8 cellular contexts compared by ENCODE assay signal in genomic region chr19:32580353-32580900, GRCh38. TPM values are rescaled to one million over a fixed set of nuclear protein-coding genes. Genes with fewer than 3 reads are reported as not detected.
DNase-seq lines count a peak whose midpoint lies in the region; ATAC-seq lines count a peak whose summit lies in the region.

No MANE protein-coding gene starts in this region.

- no peaks in the 10 kb centered on the region for H3K9me3 Mint-ChIP-seq in dendritic cell treated with granulocyte-macrophage colony-stimulating factor and Interleukin-4, amounts not matched to agents 40 ng/mL and 50 ng/mL, for 4 days
- H3K9me3 Mint-ChIP-seq in natural killer cell treated with Interleukin-12 subunit alpha and Interleukin-12 subunit beta and Interleukin-15 and Interleukin-18, amount 100 ng/mL, for 72 hours, result no peaks in the 10 kb centered on the region

- peaks cover 37% of the 10 kb centered on the region for H3K36me3 Mint-ChIP-seq in dendritic cell treated with granulocyte-macrophage colony-stimulating factor and Interleukin-4, amounts not matched to agents 40 ng/mL and 50 ng/mL, for 4 days (ENCODE audit: low read depth)
- H3K36me3 Mint-ChIP-seq in natural killer cell treated with Interleukin-12 subunit alpha and Interleukin-12 subunit beta and Interleukin-15 and Interleukin-18, amount 100 ng/mL, for 72 hours, result peaks cover 9% of the 10 kb centered on the region

- peaks cover 14% of the 10 kb centered on the region; the same call in 1 of the 2 replicates for H3K36me3 ChIP-seq in Karpas-422 (ENCODE audit: insufficient read depth, low read length)

- intact Hi-C loops in dendritic cell treated with granulocyte-macrophage colony-stimulating factor and Interleukin-4, amounts not matched to agents 40 ng/mL and 50 ng/mL, for 4 days (cut with micrococcal nuclease), result loop anchor here (5.0 kb wide), 1 partner anchor 92 kb away; no protein-coding TSS in a partner anchor

- H3K27ac Mint-ChIP-seq in dendritic cell treated with granulocyte-macrophage colony-stimulating factor and Interleukin-4, amounts not matched to agents 40 ng/mL and 50 ng/mL, for 4 days, result peak overlapping the region; percentile 87
- peak overlapping the region; percentile 38 to 81 for H3K27ac Mint-ChIP-seq in natural killer cell treated with Interleukin-12 subunit alpha and Interleukin-12 subunit beta and Interleukin-15 and Interleukin-18, amount 100 ng/mL, for 72 hours

- peaks cover 30% of the 10 kb centered on the region for H3K79me2 ChIP-seq in Karpas-422 (ENCODE audit: low read length)

- peak; percentile 9 for ATAC-seq in GM21576 (IDR thresholded peaks at IDR 0.05; ENCODE audit: unreplicated experiment)
- peak; percentile 2 to 7 for ATAC-seq in natural killer cell treated with Interleukin-12 subunit alpha and Interleukin-12 subunit beta and Interleukin-15 and Interleukin-18, amount 100 ng/mL, for 72 hours

- H3K4me1 Mint-ChIP-seq in dendritic cell treated with granulocyte-macrophage colony-stimulating factor and Interleukin-4, amounts not matched to agents 40 ng/mL and 50 ng/mL, for 4 days (ENCODE audit: low read depth), result peaks cover 14% of the 10 kb centered on the region
- H3K4me1 Mint-ChIP-seq in natural killer cell treated with Interleukin-12 subunit alpha and Interleukin-12 subunit beta and Interleukin-15 and Interleukin-18, amount 100 ng/mL, for 72 hours (ENCODE audit: low read depth in 2 of 2), result peaks cover 8 to 13% of the 10 kb centered on the region in 2 donors

- H3K4me1 ChIP-seq in Karpas-422 (ENCODE audit: low read length), result peaks cover 16% of the 10 kb centered on the region

- no peaks in the 10 kb centered on the region for H3K9me2 ChIP-seq in Karpas-422 (replicated peaks; ENCODE audit: insufficient read depth, low read length)

- H3K9ac ChIP-seq in Karpas-422 (ENCODE audit: low read length), result peak overlapping the region; percentile 61

- H3K4me2 ChIP-seq in Karpas-422 (ENCODE audit: low read depth, low read length, poor library complexity, severe bottlenecking), result peak overlapping the region; percentile 93

- H3K27me3 Mint-ChIP-seq in dendritic cell treated with granulocyte-macrophage colony-stimulating factor and Interleukin-4, amounts not matched to agents 40 ng/mL and 50 ng/mL, for 4 days, result peaks cover 19% of the 10 kb centered on the region
- peaks cover 7% of the 10 kb centered on the region in 2 donors for H3K27me3 Mint-ChIP-seq in natural killer cell treated with Interleukin-12 subunit alpha and Interleukin-12 subunit beta and Interleukin-15 and Interleukin-18, amount 100 ng/mL, for 72 hours

- H4K20me1 ChIP-seq in Karpas-422 (ENCODE audit: insufficient read depth, low read depth, low read length), result no peaks in the 10 kb centered on the region

- H2AFZ ChIP-seq in Karpas-422 (ENCODE audit: low read length), result peak overlapping the region; percentile 89; the same call in 1 of the 2 replicates

- no peaks in the 10 kb centered on the region for H3K27me3 ChIP-seq in Karpas-422 (ENCODE audit: low read length)

- peak overlapping the region; percentile 94 for H3K4me3 Mint-ChIP-seq in dendritic cell treated with granulocyte-macrophage colony-stimulating factor and Interleukin-4, amounts not matched to agents 40 ng/mL and 50 ng/mL, for 4 days
- H3K4me3 Mint-ChIP-seq in natural killer cell treated with Interleukin-12 subunit alpha and Interleukin-12 subunit beta and Interleukin-15 and Interleukin-18, amount 100 ng/mL, for 72 hours, result peak overlapping the region; percentile 96

- H3K9me3 ChIP-seq in Karpas-422 (ENCODE audit: low read length), result no peaks in the 10 kb centered on the region

- peak overlapping the region; percentile 94 for H3K4me3 ChIP-seq in Karpas-422 (ENCODE audit: low read length)

- H3K27ac ChIP-seq in Karpas-422 (ENCODE audit: low read length), result no peak overlapping the region

- peak; percentile 22 for DNase-seq in COLO668 (lab: John Stamatoyannopoulos, UW; ENCODE audit: unreplicated experiment)
- DNase-seq in Karpas-422, result no peak
- no peak for DNase-seq in natural killer cell treated with Interleukin-12 subunit alpha and Interleukin-12 subunit beta and Interleukin-15 and Interleukin-18, amount 100 ng/mL, for 72 hours (ENCODE audit: low spot score)
- no peak for DNase-seq in T1000 (lab: John Stamatoyannopoulos, UW)
- DNase-seq in NCI-H128 (lab: John Stamatoyannopoulos, UW; ENCODE audit: unreplicated experiment), result no peak
- no peak for DNase-seq in OCI-M1 (lab: John Stamatoyannopoulos, UW)

RNA-seq across cellular contexts. Expression of gene PDCD5, which starts 0.6 kb away (rescaled TPM):
- 115 and 150 TPM in 2 replicates for total RNA-seq in Karpas-422 (2014; rRNA removed; shearing (Covaris generic); ENCODE audit: low replicate concordance)
- 10 to 100 TPM; 71.8 to 80.9 TPM for total RNA-seq in natural killer cell treated with Interleukin-12 subunit alpha and Interleukin-12 subunit beta and Interleukin-15 and Interleukin-18, amount 100 ng/mL, for 72 hours
